Comparison of ENCODE assay signal across 1 cellular context in genomic region chr17:44065668-44066203, GRCh38.
TF ChIP-seq lines count a peak whose summit lies in the region.

No MANE protein-coding gene starts in this region.

TF ChIP-seq in GM23338, 12 proteins besides CTCF, POLR2A, EP300 and RAD21 (continued from another document):
- TF ChIP-seq REST (IDR thresholded peaks at IDR 0.05; ENCODE audit: unreplicated experiment): no peak
- TF ChIP-seq ETS1 (IDR thresholded peaks at IDR 0.05): no peak
